ENCODE assay signal across 8 cellular contexts in genomic region chrX:97563531-97564133, GRCh38.
DNase-seq lines count a peak whose midpoint lies in the region; ATAC-seq lines count a peak whose summit lies in the region.

No MANE protein-coding gene starts in this region.

- H3K27me3 Mint-ChIP-seq in naive B cell, result no peaks in the 10 kb centered on the region
- H3K27me3 Mint-ChIP-seq in stimulated activated naive CD8-positive, alpha-beta T cell treated with anti-CD3 and anti-CD28 coated beads, Interleukin-15, Interleukin-2, amounts not matched to agents 100 ng/mL and 50 ng/mL, for 24 hours, result no peaks in the 10 kb centered on the region

- peak overlapping the region; percentile 57 to 96 (median 90) for H3K27ac Mint-ChIP-seq in naive B cell
- H3K27ac Mint-ChIP-seq in stimulated activated naive CD8-positive, alpha-beta T cell treated with anti-CD3 and anti-CD28 coated beads, Interleukin-15, Interleukin-2, amounts not matched to agents 100 ng/mL and 50 ng/mL, for 24 hours, result peak overlapping the region; percentile 78

- peak overlapping the region; percentile 73 to 93 (median 84) for H3K4me3 Mint-ChIP-seq in naive B cell
- H3K4me3 Mint-ChIP-seq in stimulated activated naive CD8-positive, alpha-beta T cell treated with anti-CD3 and anti-CD28 coated beads, Interleukin-15, Interleukin-2, amounts not matched to agents 100 ng/mL and 50 ng/mL, for 24 hours, result peak overlapping the region; percentile 76

- no peaks in the 10 kb centered on the region for H3K36me3 Mint-ChIP-seq in naive B cell
- no peaks in the 10 kb centered on the region for H3K36me3 Mint-ChIP-seq in stimulated activated naive CD8-positive, alpha-beta T cell treated with anti-CD3 and anti-CD28 coated beads, Interleukin-15, Interleukin-2, amounts not matched to agents 100 ng/mL and 50 ng/mL, for 24 hours (ENCODE audit: low read depth)

- DNase-seq in NAMALWA (ENCODE audit: low spot score) (peak; percentile 79), dermis microvascular lymphatic vessel endothelial cell (ENCODE audit: low read depth in 2 of 2) (peak; percentile 45 to 62), naive B cell (peak; percentile 53), cerebellar cortex (ENCODE audit: low spot score) (no peak)
- peak; percentile 51 for DNase-seq in activated CD4-positive, alpha-beta T cell treated with anti-CD3 and anti-CD28 coated beads for 48 hours

- ATAC-seq in GM18502 (IDR thresholded peaks at IDR 0.05; ENCODE audit: poor library complexity, unreplicated experiment) (peak; percentile 98), HG02571 (IDR thresholded peaks at IDR 0.05; ENCODE audit: unreplicated experiment) (peak; percentile 98), naive B cell (ENCODE audit: low read depth in 2 of 2) (peak; percentile 97 to 98)

- H3K4me1 Mint-ChIP-seq in naive B cell, result peaks cover 0 to 15% (median 10%) of the 10 kb centered on the region in 3 donors
- H3K4me1 Mint-ChIP-seq in stimulated activated naive CD8-positive, alpha-beta T cell treated with anti-CD3 and anti-CD28 coated beads, Interleukin-15, Interleukin-2, amounts not matched to agents 100 ng/mL and 50 ng/mL, for 24 hours (ENCODE audit: low read depth), result peaks cover 9% of the 10 kb centered on the region

- no peaks in the 10 kb centered on the region for H3K9me3 Mint-ChIP-seq in naive B cell
- no peaks in the 10 kb centered on the region for H3K9me3 Mint-ChIP-seq in stimulated activated naive CD8-positive, alpha-beta T cell treated with anti-CD3 and anti-CD28 coated beads, Interleukin-15, Interleukin-2, amounts not matched to agents 100 ng/mL and 50 ng/mL, for 24 hours
